In genomic region chr5:134226441-134227192, GRCh38 we compare ENCODE assay signal across 1 cellular context.
TF ChIP-seq lines count a peak whose summit lies in the region.

No MANE protein-coding gene starts in this region.

TF ChIP-seq in HEK293, 187 proteins besides CTCF, POLR2A, EP300 and RAD21 (continued from another document):
- TF ChIP-seq ZNF518A (tag by site-specific recombination; conservative IDR thresholded peaks at IDR 0.05; ENCODE audit: low read depth) (no peak), ZNF621 (tag by site-specific recombination; IDR thresholded peaks at IDR 0.05) (no peak), HOXA7 (CRISPR knock-in tag; IDR thresholded peaks at IDR 0.05; ENCODE audit: borderline replicate concordance) (no peak), ZNF416 (tag by site-specific recombination; IDR thresholded peaks at IDR 0.05) (no peak), ZNF184 (tag by site-specific recombination; IDR thresholded peaks at IDR 0.05) (no peak), ZNF174 (tag by site-specific recombination; IDR thresholded peaks at IDR 0.05) (no peak), YY2 (tag by site-specific recombination; IDR thresholded peaks at IDR 0.05) (no peak), RBAK (tag by site-specific recombination; IDR thresholded peaks at IDR 0.05) (no peak), ZNF530 (tag by site-specific recombination; IDR thresholded peaks at IDR 0.05; ENCODE audit: low read depth) (no peak), SCRT1 (tag by site-specific recombination; IDR thresholded peaks at IDR 0.05; ENCODE audit: borderline replicate concordance) (no peak), ZNF514 (tag by site-specific recombination; IDR thresholded peaks at IDR 0.05) (no peak), KLF16 (tag by site-specific recombination; IDR thresholded peaks at IDR 0.05) (peak; percentile 11), ZBTB7A (tag by site-specific recombination; IDR thresholded peaks at IDR 0.05; ENCODE audit: low read depth) (0 out of 2 replicates have a peak, but pooled peaks have one; percentile 47), ZSCAN18 (tag by site-specific recombination; IDR thresholded peaks at IDR 0.05) (no peak), IKZF3 (tag by site-specific recombination; IDR thresholded peaks at IDR 0.05) (no peak), ZNF501 (tag by site-specific recombination; IDR thresholded peaks at IDR 0.05) (peak; percentile 86), ZNF350 (tag by site-specific recombination; IDR thresholded peaks at IDR 0.05) (no peak), ZNF777 (tag by site-specific recombination; IDR thresholded peaks at IDR 0.05; ENCODE audit: borderline replicate concordance) (no peak), ZNF404 (tag by site-specific recombination; IDR thresholded peaks at IDR 0.05) (no peak), ZNF76 (tag by site-specific recombination; IDR thresholded peaks at IDR 0.05; ENCODE audit: borderline replicate concordance, low read depth) (no peak), ZNF341 (tag by site-specific recombination; IDR thresholded peaks at IDR 0.05; ENCODE audit: low read depth) (no peak), ZNF335 (tag by site-specific recombination; conservative IDR thresholded peaks at IDR 0.05) (peak; percentile 71), ZNF488 (tag by site-specific recombination; IDR thresholded peaks at IDR 0.05) (no peak), ZNF571 (tag by site-specific recombination; IDR thresholded peaks at IDR 0.05) (no peak), GLI2 (tag by site-specific recombination; IDR thresholded peaks at IDR 0.05; ENCODE audit: borderline replicate concordance, low read depth) (no peak), ZNF433 (tag by site-specific recombination; IDR thresholded peaks at IDR 0.05; ENCODE audit: low read depth) (no peak), ZNF140 (tag by site-specific recombination; IDR thresholded peaks at IDR 0.05) (no peak), ZNF521 (tag by site-specific recombination; IDR thresholded peaks at IDR 0.05) (no peak), ZNF707 (tag by site-specific recombination; IDR thresholded peaks at IDR 0.05) (no peak), ZNF2 (tag by site-specific recombination; IDR thresholded peaks at IDR 0.05) (peak; percentile 73; the same call in 1 of the 2 replicates), FEZF1 (tag by site-specific recombination; IDR thresholded peaks at IDR 0.05) (no peak), ZBTB1 (tag by site-specific recombination; IDR thresholded peaks at IDR 0.05) (no peak), ZBTB49 (tag by site-specific recombination; IDR thresholded peaks at IDR 0.05; ENCODE audit: low read depth) (no peak), ZNF639 (tag by site-specific recombination; IDR thresholded peaks at IDR 0.05) (no peak), ZNF843 (tag by site-specific recombination; IDR thresholded peaks at IDR 0.05) (peak; percentile 41; the same call in 1 of the 2 replicates), ZFP3 (tag by site-specific recombination; IDR thresholded peaks at IDR 0.05; ENCODE audit: low read depth) (no peak), ZNF10 (tag by site-specific recombination; IDR thresholded peaks at IDR 0.05) (peak; percentile 67; the same call in 1 of the 2 replicates), ZNF114 (tag by site-specific recombination; IDR thresholded peaks at IDR 0.05) (no peak), ZNF792 (tag by site-specific recombination; IDR thresholded peaks at IDR 0.05) (no peak), GLIS1 (tag by site-specific recombination; IDR thresholded peaks at IDR 0.05) (no peak), ZNF660 (tag by site-specific recombination; IDR thresholded peaks at IDR 0.05) (peak; percentile 66; the same call in 1 of the 2 replicates), ZNF654 (tag by site-specific recombination; IDR thresholded peaks at IDR 0.05; ENCODE audit: low read depth) (no peak), ELK4 (IDR thresholded peaks at IDR 0.05; ENCODE audit: borderline replicate concordance, low read depth, low read length) (no peak), ZNF266 (tag by site-specific recombination; IDR thresholded peaks at IDR 0.05; ENCODE audit: low read depth) (no peak), ZNF366 (tag by site-specific recombination; conservative IDR thresholded peaks at IDR 0.05) (no peak), ZNF785 (tag by site-specific recombination; IDR thresholded peaks at IDR 0.05) (no peak), GFI1B (tag by site-specific recombination; IDR thresholded peaks at IDR 0.05) (no peak), ZNF561 (tag by site-specific recombination; IDR thresholded peaks at IDR 0.05; ENCODE audit: borderline replicate concordance) (no peak), KLF7 (tag by site-specific recombination; IDR thresholded peaks at IDR 0.05; ENCODE audit: borderline replicate concordance) (no peak), ZNF211 (tag by site-specific recombination; IDR thresholded peaks at IDR 0.05; ENCODE audit: low read depth) (no peak), ZNF391 (tag by site-specific recombination; IDR thresholded peaks at IDR 0.05; ENCODE audit: borderline replicate concordance, low read depth) (peak; percentile 81; the same call in 1 of the 2 replicates), MZF1 (tag by site-specific recombination; IDR thresholded peaks at IDR 0.05; ENCODE audit: borderline replicate concordance) (no peak), BCL11A (tag by site-specific recombination; IDR thresholded peaks at IDR 0.05; ENCODE audit: low read depth) (no peak), ZNF670 (tag by site-specific recombination; IDR thresholded peaks at IDR 0.05; ENCODE audit: low read depth) (no peak), KLF8 (tag by site-specific recombination; IDR thresholded peaks at IDR 0.05) (peak; percentile 52; the same call in 1 of the 2 replicates), ZSCAN30 (tag by site-specific recombination; IDR thresholded peaks at IDR 0.05) (peak; percentile 46; the same call in 1 of the 2 replicates), OVOL3 (tag by site-specific recombination; IDR thresholded peaks at IDR 0.05) (no peak), ZBTB44 (tag by site-specific recombination; IDR thresholded peaks at IDR 0.05) (no peak)
